In the genomic region with DNA sequence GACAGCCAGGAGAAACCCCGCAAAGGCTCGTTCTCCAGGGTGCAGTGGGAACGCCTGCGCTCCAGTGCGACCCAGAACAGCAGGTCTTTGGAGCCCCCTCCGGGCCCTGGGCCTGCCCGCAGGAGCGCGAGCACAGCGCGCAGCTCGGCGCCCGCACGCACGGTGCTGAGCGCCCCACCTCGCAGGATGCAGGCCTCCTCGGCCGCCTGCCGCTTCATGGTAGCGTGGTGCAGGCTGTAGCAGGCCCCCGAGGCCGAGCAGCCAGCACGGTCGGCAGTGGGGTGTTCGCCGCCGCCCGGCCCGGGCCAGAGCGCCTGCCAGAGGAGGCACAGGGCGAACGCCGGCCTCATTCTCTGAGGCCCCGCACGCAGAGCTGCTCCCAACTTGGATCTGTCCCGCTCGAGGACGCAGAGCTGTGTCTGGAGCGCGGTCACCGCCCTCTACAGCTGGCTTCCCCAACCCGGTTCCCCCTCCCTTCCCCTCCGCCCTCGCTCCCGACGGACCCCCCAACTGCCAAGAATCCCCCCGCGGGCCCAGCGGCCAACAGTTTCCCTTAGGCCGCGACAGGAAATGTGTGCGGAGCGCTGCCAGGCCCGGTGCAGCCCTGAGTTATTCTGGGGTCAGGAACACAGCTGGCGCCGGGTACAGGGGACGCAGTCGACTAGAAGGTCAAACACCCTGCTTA, we compare ENCODE assay signal across 9 cellular contexts. TPM values are rescaled to one million over a fixed set of nuclear protein-coding genes. Genes with fewer than 3 reads are reported as not detected.
DNase-seq lines count a peak whose midpoint lies in the region; ATAC-seq and TF ChIP-seq lines count a peak whose summit lies in the region.
"Had no signal": no experiment of that assay in that cellular context is flagged by ENCODE, and none has a peak within 500 bp of the region (broad histone marks: within the 10 kb centered on the region; RNA-seq: fewer than 3 reads in every experiment).

A gene with protein sequence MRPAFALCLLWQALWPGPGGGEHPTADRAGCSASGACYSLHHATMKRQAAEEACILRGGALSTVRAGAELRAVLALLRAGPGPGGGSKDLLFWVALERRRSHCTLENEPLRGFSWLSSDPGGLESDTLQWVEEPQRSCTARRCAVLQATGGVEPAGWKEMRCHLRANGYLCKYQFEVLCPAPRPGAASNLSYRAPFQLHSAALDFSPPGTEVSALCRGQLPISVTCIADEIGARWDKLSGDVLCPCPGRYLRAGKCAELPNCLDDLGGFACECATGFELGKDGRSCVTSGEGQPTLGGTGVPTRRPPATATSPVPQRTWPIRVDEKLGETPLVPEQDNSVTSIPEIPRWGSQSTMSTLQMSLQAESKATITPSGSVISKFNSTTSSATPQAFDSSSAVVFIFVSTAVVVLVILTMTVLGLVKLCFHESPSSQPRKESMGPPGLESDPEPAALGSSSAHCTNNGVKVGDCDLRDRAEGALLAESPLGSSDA (minus strand): TSS at position 421 of the 685 bp plus-strand sequence. CDS start 71 bp downstream, at position 350.

- H3K4me1 ChIP-seq in body of pancreas (peaks cover 9% of the 10 kb centered on the region), smooth muscle cell (ENCODE audit: low read depth) (no peaks in the 10 kb centered on the region)

- TF ChIP-seq POLR2A in body of pancreas (IDR thresholded peaks at IDR 0.05): peak in 2 of 3 donors; percentile 19 to 32

- H3K9ac ChIP-seq in smooth muscle cell (ENCODE audit: low read depth): peak within 1 kb of the TSS; percentile 32

- H3K27ac Mint-ChIP-seq in immature natural killer cell: no peak within 1 kb of the TSS

- WGBS in body of pancreas, 2 donors: 15 to 44% methylated on average over 20 to 60 of the region's 60 CpGs
- 12% methylated on average over 57 of the region's 60 CpGs for WGBS in smooth muscle cell (ENCODE audit: low lambda C conversion rate)

- TF ChIP-seq CTCF in HFF-Myc (IDR thresholded peaks at IDR 0.05; ENCODE audit: low read depth, low read length, missing control alignments) (no peak), body of pancreas (IDR thresholded peaks at IDR 0.05) (no peak), smooth muscle cell (IDR thresholded peaks at IDR 0.05; ENCODE audit: borderline replicate concordance, insufficient read depth, poor library complexity, severe bottlenecking) (no peak)

- H3K36me3 ChIP-seq in body of pancreas (replicated peaks in 1 of 2; ENCODE audit: insufficient read depth in 1 of 2, low read depth in 2 of 2) (no peaks in the 10 kb centered on the region), smooth muscle cell (ENCODE audit: low read depth) (no peaks in the 10 kb centered on the region)

- H3K4me3 ChIP-seq in HFF-Myc (replicated peaks; ENCODE audit: low read depth, low read length) (peak within 1 kb of the TSS; percentile 37), body of pancreas (no peak within 1 kb of the TSS), smooth muscle cell (peak within 1 kb of the TSS; percentile 49)

- peaks cover 7 to 22% (median 9%) of the 10 kb centered on the region in 3 donors for H3K27me3 Mint-ChIP-seq in immature natural killer cell (ENCODE audit: low read depth in 3 of 3)

- H3K9me3 Mint-ChIP-seq in immature natural killer cell: peaks cover 0 to 14% (median 0%) of the 10 kb centered on the region in 6 donors

- H3K27me3 ChIP-seq in body of pancreas (no peaks in the 10 kb centered on the region), smooth muscle cell (ENCODE audit: low read depth) (peaks cover 8% of the 10 kb centered on the region)

- ATAC-seq in body of pancreas: peak; percentile 67

- peak within 1 kb of the TSS; percentile 86 for H3K4me2 ChIP-seq in smooth muscle cell

- H3K79me2 ChIP-seq in smooth muscle cell (ENCODE audit: low read depth): no peaks in the 10 kb centered on the region

- H3K4me1 Mint-ChIP-seq in immature natural killer cell: peaks cover 10 to 16% of the 10 kb centered on the region in 2 donors

- H3K9me3 ChIP-seq in body of pancreas: no peaks in the 10 kb centered on the region
- no peaks in the 10 kb centered on the region for H3K9me3 ChIP-seq in smooth muscle cell (replicated peaks; ENCODE audit: low read depth)

- intact Hi-C loops in body of pancreas (cut with DNase I): no loop called here

- peaks cover 5% of the 10 kb centered on the region for H3F3A ChIP-seq in smooth muscle cell (ENCODE audit: low read depth)

- H3K27ac ChIP-seq in body of pancreas (peak within 1 kb of the TSS in 2 of 4 donors; percentile 46 to 64), smooth muscle cell (ENCODE audit: low read depth) (peak within 1 kb of the TSS; percentile 72)

- peak within 1 kb of the TSS; percentile 52 to 80 (median 69) for H3K4me3 Mint-ChIP-seq in immature natural killer cell

- H4K20me1 ChIP-seq in smooth muscle cell (ENCODE audit: low read depth): no peaks in the 10 kb centered on the region

- DNase-seq in HFF-Myc (ENCODE audit: extremely low read depth, low read depth): no peak
- DNase-seq in body of pancreas: peak; percentile 2 to 28 (median 12)
- peak in 2 of 3 donors; percentile 1 to 4 for DNase-seq in immature natural killer cell
- no peak for DNase-seq in smooth muscle cell (lab: John Stamatoyannopoulos, UW; ENCODE audit: unreplicated experiment)
- no peak for DNase-seq in amniotic stem cell (lab: John Stamatoyannopoulos, UW)
- no peak for DNase-seq in HT-29 (ENCODE audit: low spot score)
- DNase-seq in SW 1271 (lab: John Stamatoyannopoulos, UW): no peak
- no peak for DNase-seq in NCI-H774 (lab: John Stamatoyannopoulos, UW)

- H2AFZ ChIP-seq in smooth muscle cell (ENCODE audit: low read depth): peak within 1 kb of the TSS; percentile 84

- peaks cover 0 to 3% (median 0%) of the 10 kb centered on the region in 3 donors for H3K36me3 Mint-ChIP-seq in immature natural killer cell

RNA-seq across cellular contexts. Expression of the gene that starts here (rescaled TPM):
- 10 to 100 TPM in 1 of 2 donors, 1 to 10 TPM in 1; 9.9 to 16.8 TPM for total RNA-seq in body of pancreas
- polyA plus RNA-seq in immature natural killer cell: not detected
- total RNA-seq in smooth muscle cell: 12.0 and 13.0 TPM in 2 replicates
- 15.6 and 23.8 TPM in 2 replicates for polyA plus RNA-seq in smooth muscle cell
- not detected in 2 replicates for total RNA-seq in HT-29 (2014; rRNA removed; shearing (Covaris generic))
- total RNA-seq: epithelial cell of proximal tubule had no signal

Comparison
In these comparisons a context has a peak if more than half of its experiments do, and no peak if none do; other contexts are left out.
1. RNA of the gene that starts here (total RNA-seq): 9.9 to 16.8 TPM in body of pancreas and 12.0 to 13.0 TPM in smooth muscle cell; not detected in HT-29; every median in the first group is over 10 times any median in the second.
2. RNA of the gene that starts here (polyA plus RNA-seq): 15.6 to 23.8 TPM in smooth muscle cell; not detected in immature natural killer cell; every median in the first group is over 10 times any median in the second.
3. Peak in DNase-seq in immature natural killer cell; RNA of the gene not detected or under 1 TPM.
4. DNase-seq: peak in body of pancreas (4 of 4); none in HFF-Myc (single experiment), smooth muscle cell (single experiment), amniotic stem cell (single experiment), HT-29 (single experiment), SW 1271 (0 of 2) and NCI-H774 (single experiment).
5. H3K4me3 ChIP-seq: peak in HFF-Myc (single experiment) and smooth muscle cell (single experiment); none in body of pancreas (0 of 2).